In the genomic region with DNA sequence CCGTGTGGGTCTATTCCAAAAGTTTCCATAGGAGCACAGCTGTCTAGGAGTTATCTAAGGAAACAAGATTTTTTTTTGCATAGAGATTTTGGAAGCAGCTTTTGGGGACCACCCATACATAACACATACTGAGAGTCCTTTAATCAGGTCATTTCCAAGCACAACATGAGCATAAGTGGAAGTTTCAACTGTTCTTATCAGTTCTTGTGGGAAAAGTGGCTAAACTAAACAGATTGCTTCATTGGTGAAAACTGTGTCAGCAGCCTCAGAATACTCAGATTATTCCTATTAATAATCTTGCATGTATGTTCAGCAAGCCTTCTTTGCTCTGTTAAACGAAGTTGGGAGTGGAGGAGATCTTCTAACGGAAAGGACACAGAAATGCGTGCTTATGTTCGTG, we compare ENCODE assay signal across 15 cellular contexts.
"Had no signal": no experiment of that assay in that cellular context is flagged by ENCODE, and none has a peak within 500 bp of the region (broad histone marks: within the 10 kb centered on the region; RNA-seq: fewer than 3 reads in every experiment).

No MANE protein-coding gene starts in this region.

- ATAC-seq: activated T-cell treated with anti-CD3 and anti-CD28 coated beads, Interleukin-2, amount 50 U/mL, for 72 hours; stimulated activated naive CD8-positive, alpha-beta T cell treated with anti-CD3 and anti-CD28 coated beads, Interleukin-15, Interleukin-2, amounts not matched to agents 100 U/mL and 50 U/mL, for 24 hours had no signal

- H3K4me3 Mint-ChIP-seq: activated T-cell treated with anti-CD3 and anti-CD28 coated beads, Interleukin-2, amount 50 U/mL, for 72 hours; nephron; T-helper 2 cell treated with Interferon-gamma antibody and Interleukin-4, amounts not matched to agents 5 μg/mL and 100 μg/mL, for 36 hours had no signal

- H3K36me3 ChIP-seq: ascending aorta, esophagus muscularis mucosa, transverse colon had no signal

- H3K4me1 Mint-ChIP-seq: nephron had no signal

- H3K9me3 ChIP-seq: ascending aorta, esophagus muscularis mucosa, transverse colon had no signal

- H3K4me3 ChIP-seq: esophagus muscularis mucosa, transverse colon had no signal

- DNase-seq: activated CD4-positive, alpha-beta T cell treated with anti-CD3 and anti-CD28 coated beads, Interleukin-2, amount 50 U/mL, for 4 hours; activated effector memory CD4-positive, alpha-beta T cell treated with anti-CD3 and anti-CD28 coated beads, Interleukin-2, amount 50 U/mL, for 16 hours; activated naive CD4-positive, alpha-beta T cell treated with anti-CD3 and anti-CD28 coated beads, Interleukin-2, amount 50 U/mL, for 16 hours; activated T-cell treated with anti-CD3 and anti-CD28 coated beads, Interleukin-2, amount 50 U/mL, for 72 hours; dermis blood vessel endothelial cell; effector memory CD4-positive, alpha-beta T cell; nucleus accumbens; stimulated activated CD4-positive, alpha-beta T cell treated with anti-CD3 and anti-CD28 coated beads, Interleukin-2, amount 100 ng/mL, for 24 hours; stimulated activated naive CD8-positive, alpha-beta T cell treated with anti-CD3 and anti-CD28 coated beads, Interleukin-15, Interleukin-2, amounts not matched to agents 100 U/mL and 50 U/mL, for 24 hours; substantia nigra; transverse colon had no signal

- H3K27me3 ChIP-seq: ascending aorta, esophagus muscularis mucosa, transverse colon had no signal

- H3K27ac ChIP-seq: ascending aorta, esophagus muscularis mucosa, transverse colon had no signal

- H3K27ac Mint-ChIP-seq: activated T-cell treated with anti-CD3 and anti-CD28 coated beads, Interleukin-2, amount 50 U/mL, for 72 hours; nephron; T-helper 2 cell treated with Interferon-gamma antibody and Interleukin-4, amounts not matched to agents 5 μg/mL and 100 μg/mL, for 36 hours had no signal

- H3K4me1 ChIP-seq: ascending aorta, esophagus muscularis mucosa, transverse colon had no signal
